In genomic region chr13:99442273-99442895, GRCh38 we compare ENCODE assay signal across 8 cellular contexts. TPM values are rescaled to one million over a fixed set of nuclear protein-coding genes. Genes with fewer than 3 reads are reported as not detected.
DNase-seq lines count a peak whose midpoint lies in the region; ATAC-seq and TF ChIP-seq lines count a peak whose summit lies in the region.

No MANE protein-coding gene starts in this region.

- POLR2A ChIA-PET in T-cell (lab: Charles Lee) = interaction anchor here in 1 of 2 donors (0.6 to 0.7 kb wide), 2 partner anchors 64 to 141 kb away, joined by 3 read pairs; no protein-coding TSS in a partner anchor

- WGBS in mesendoderm (ENCODE audit: extremely low coverage, insufficient coverage, low lambda C conversion rate) = 100% methylated on average over 2 of the region's 7 CpGs

- no peak overlapping the region for H3K9ac ChIP-seq in mesendoderm (ENCODE audit: low read length)

- H3K4ac ChIP-seq in mesendoderm (ENCODE audit: low read depth, low read length) = no peak overlapping the region

- intact Hi-C loops in dorsolateral prefrontal cortex (cut with DNase I) = loop anchor here (5.0 kb wide), 2 partner anchors 165 to 1070 kb away; partner anchors contain the start of gene CLYBL (in 1 of the 2)

- H3K27me3 ChIP-seq in dorsolateral prefrontal cortex (peaks cover 0 to 3% (median 0%) of the 10 kb centered on the region in 45 donors), mesendoderm (ENCODE audit: insufficient read depth, low read length, poor library complexity) (no peaks in the 10 kb centered on the region)

- H3K36me3 ChIP-seq in mesendoderm (ENCODE audit: control insufficient read depth, insufficient read depth, low read length) = no peaks in the 10 kb centered on the region

- no peak overlapping the region for H4K5ac ChIP-seq in mesendoderm (ENCODE audit: low read length)

- no peaks in the 10 kb centered on the region for H3K4me1 ChIP-seq in mesendoderm (ENCODE audit: control insufficient read depth, low read depth, low read length)

- no peak overlapping the region for H2BK120ac ChIP-seq in mesendoderm (ENCODE audit: low read depth, low read length)

- H2AK5ac ChIP-seq in mesendoderm (ENCODE audit: low read length) = no peak overlapping the region

- H3K4me3 ChIP-seq in dorsolateral prefrontal cortex = no peak overlapping the region
- no peak overlapping the region for H3K4me3 ChIP-seq in mesendoderm (ENCODE audit: low read length)

- no peak overlapping the region for H2BK15ac ChIP-seq in mesendoderm (replicated peaks; ENCODE audit: low read depth)

- no peaks in the 10 kb centered on the region for H3K36me3 Mint-ChIP-seq in T-cell

- CTCF ChIA-PET in T-cell (lab: Charles Lee) = interaction anchor here (0.6 to 2.3 kb wide), 9 partner anchors 60 to 281 kb away, joined by 3 to 12 read pairs (median 4); no protein-coding TSS in a partner anchor

- no peaks in the 10 kb centered on the region for H3K27me3 Mint-ChIP-seq in T-cell

- no peaks in the 10 kb centered on the region for H3K79me1 ChIP-seq in mesendoderm (ENCODE audit: low read length)

- H3K18ac ChIP-seq in mesendoderm (ENCODE audit: low read length) = no peak overlapping the region

- TF ChIP-seq CTCF in dorsolateral prefrontal cortex (IDR thresholded peaks at IDR 0.05 in 54 of 56, conservative IDR thresholded peaks at IDR 0.05 in 2 of 56; ENCODE audit: low read depth in 1 of 56, partially characterized antibody in 56 of 56) = peak; percentile 86 to 99 (median 95)

- H3K27ac ChIP-seq in dorsolateral prefrontal cortex (no peak overlapping the region), mesendoderm (ENCODE audit: low read depth, low read length) (no peak overlapping the region)

- H3K79me2 ChIP-seq in mesendoderm (ENCODE audit: control insufficient read depth, insufficient read depth, low read length) = no peaks in the 10 kb centered on the region

- no peak overlapping the region for H4K8ac ChIP-seq in mesendoderm (ENCODE audit: low read depth, low read length)

- no peak overlapping the region for H3K4me2 ChIP-seq in mesendoderm (ENCODE audit: low read length)

- H3K9me3 Mint-ChIP-seq in T-cell = no peaks in the 10 kb centered on the region

- DNase-seq in A172 (ENCODE audit: low spot score) (peak; percentile 47), ELR (ENCODE audit: low read depth) (peak; percentile 61), NCI-H1048 (lab: John Stamatoyannopoulos, UW) (peak; percentile 4), T-cell (peak in 24 of 34 experiments; percentile 23 to 63 (median 44)), dorsolateral prefrontal cortex (peak in 3 of 10 donors; percentile 29 to 51 (median 41)), mesendoderm (peak; percentile 46), islet precursor cell (no peak)

- H3K56ac ChIP-seq in mesendoderm (ENCODE audit: low read length) = no peak overlapping the region

- peaks cover 5 to 7% (median 7%) of the 10 kb centered on the region in 3 donors for H3K4me1 Mint-ChIP-seq in T-cell

- no peak overlapping the region for H3K23ac ChIP-seq in mesendoderm (ENCODE audit: low read length)

- ATAC-seq in T-cell (replicated peaks in 1 of 4) = peak in 3 of 4 experiments; percentile 53 to 76 (median 71)
- ATAC-seq in GM21390 (IDR thresholded peaks at IDR 0.05; ENCODE audit: unreplicated experiment) = no peak

- H3K4me3 Mint-ChIP-seq in T-cell = no peak overlapping the region

- no peak overlapping the region for H3K27ac Mint-ChIP-seq in T-cell

- no peak overlapping the region for H2BK5ac ChIP-seq in mesendoderm (ENCODE audit: low read length)

RNA-seq across cellular contexts. Expression of gene TM9SF2, which starts 58.9 kb away (rescaled TPM):
- 220 and 229 TPM in 2 replicates for total RNA-seq in A172 (2014; rRNA removed; shearing (Covaris generic))
- total RNA-seq in T-cell (10 to 100 TPM; 43.2 to 54.0 (median 48.8) TPM), dorsolateral prefrontal cortex (10 to 100 TPM; 37.7 to 80.9 (median 64.8) TPM)
- polyA plus RNA-seq in mesendoderm (2013, experiment 1 of 2) = 71.2 TPM
- 70.4 TPM for polyA plus RNA-seq in mesendoderm (2013, experiment 2 of 2)
